8 cellular contexts compared by ENCODE assay signal in genomic region chr7:141785711-141786552, GRCh38. TPM values are rescaled to one million over a fixed set of nuclear protein-coding genes. Genes with fewer than 3 reads are reported as not detected.
DNase-seq lines count a peak whose midpoint lies in the region; ATAC-seq and TF ChIP-seq lines count a peak whose summit lies in the region.

No MANE protein-coding gene starts in this region.

- no peaks in the 10 kb centered on the region for H3K9me3 ChIP-seq in RWPE2 (ENCODE audit: severe bottlenecking)

- H3K27ac Mint-ChIP-seq in activated T-cell treated with anti-CD3 and anti-CD28 coated beads, Interleukin-2, amount 50 U/mL, for 72 hours = no peak overlapping the region

- no peaks in the 10 kb centered on the region for H3K9me3 Mint-ChIP-seq in activated T-cell treated with anti-CD3 and anti-CD28 coated beads, Interleukin-2, amount 50 U/mL, for 72 hours

- DNase-seq in activated T-cell treated with anti-CD3 and anti-CD28 coated beads, Interleukin-2, amount 50 U/mL, for 72 hours = peak; percentile 10 to 14
- DNase-seq in activated T-cell treated with anti-CD3 and anti-CD28 coated beads, Interleukin-2, amount 50 U/mL, for 48 hours = no peak
- DNase-seq in M059J (ENCODE audit: low read depth) = peak; percentile 64
- DNase-seq in RWPE2 (ENCODE audit: low spot score) = no peak
- DNase-seq in dermis blood vessel endothelial cell = peak; percentile 83
- DNase-seq in medulla oblongata (ENCODE audit: extremely low spot score) = peak; percentile 80
- no peak for DNase-seq in OCI-M2 (lab: John Stamatoyannopoulos, UW; ENCODE audit: unreplicated experiment)

- H3K27me3 Mint-ChIP-seq in activated T-cell treated with anti-CD3 and anti-CD28 coated beads, Interleukin-2, amount 50 U/mL, for 72 hours (ENCODE audit: low read depth) = no peaks in the 10 kb centered on the region

- H3K4me1 ChIP-seq in RWPE2 (ENCODE audit: insufficient read depth, poor library complexity, severe bottlenecking) = no peaks in the 10 kb centered on the region

- no peak for ATAC-seq in activated T-cell treated with anti-CD3 and anti-CD28 coated beads, Interleukin-2, amount 50 U/mL, for 72 hours (replicated peaks in 1 of 2)
- ATAC-seq in GM21786 (IDR thresholded peaks at IDR 0.05; ENCODE audit: unreplicated experiment) (peak; percentile 74), RWPE2 (ENCODE audit: low read depth) (peak; percentile 67; the same call in 1 of the 3 replicates)

- no peaks in the 10 kb centered on the region; the same call in 1 of the 2 replicates for H3K36me3 ChIP-seq in RWPE2 (ENCODE audit: low read depth)

- TF ChIP-seq CTCF in RWPE2 (IDR thresholded peaks at IDR 0.05; ENCODE audit: poor library complexity, severe bottlenecking) = peak; percentile 92

- H3K27ac ChIP-seq in RWPE2 (ENCODE audit: poor library complexity, severe bottlenecking) = no peak overlapping the region

- H3K4me3 ChIP-seq in RWPE2 (ENCODE audit: severe bottlenecking) = no peak overlapping the region

- no peaks in the 10 kb centered on the region for H3K4me1 Mint-ChIP-seq in activated T-cell treated with anti-CD3 and anti-CD28 coated beads, Interleukin-2, amount 50 U/mL, for 72 hours (ENCODE audit: low read depth)

- no peak overlapping the region for H3K4me3 Mint-ChIP-seq in activated T-cell treated with anti-CD3 and anti-CD28 coated beads, Interleukin-2, amount 50 U/mL, for 72 hours

- H3K36me3 Mint-ChIP-seq in activated T-cell treated with anti-CD3 and anti-CD28 coated beads, Interleukin-2, amount 50 U/mL, for 72 hours (ENCODE audit: insufficient read depth in 2 of 2) = no peaks in the 10 kb centered on the region

- no peaks in the 10 kb centered on the region for H3K27me3 ChIP-seq in RWPE2 (ENCODE audit: insufficient read depth, poor library complexity, severe bottlenecking)

RNA-seq across cellular contexts. Expression of gene TAS2R5, which starts 4.1 kb away (rescaled TPM):
- 1 to 10 TPM; 1.3 to 2.3 TPM for total RNA-seq in activated T-cell treated with anti-CD3 and anti-CD28 coated beads, Interleukin-2, amount 50 U/mL, for 72 hours
- total RNA-seq in M059J (2014; rRNA removed; shearing (Covaris generic)) = 0.30 TPM in 1 of 2 replicates, not detected in the other
- total RNA-seq in dermis blood vessel endothelial cell = 0.47 and 0.68 TPM in 2 replicates

RNA-seq across cellular contexts. Expression of gene TAS2R4, which starts 9.5 kb away (rescaled TPM):
- 1 to 10 TPM; 1.1 to 1.4 TPM for total RNA-seq in activated T-cell treated with anti-CD3 and anti-CD28 coated beads, Interleukin-2, amount 50 U/mL, for 72 hours
- total RNA-seq in M059J (2014; rRNA removed; shearing (Covaris generic)) = 0.20 TPM in 1 of 2 replicates, not detected in the other
- 0.42 and 0.68 TPM in 2 replicates for total RNA-seq in dermis blood vessel endothelial cell

RNA-seq across cellular contexts. Expression of gene TAS2R3, which starts 22.0 kb away (rescaled TPM):
- 1 to 10 TPM; 1.8 TPM for total RNA-seq in activated T-cell treated with anti-CD3 and anti-CD28 coated beads, Interleukin-2, amount 50 U/mL, for 72 hours
- not detected in 2 replicates for total RNA-seq in M059J (2014; rRNA removed; shearing (Covaris generic))
- 0.74 and 2.0 TPM in 2 replicates for total RNA-seq in dermis blood vessel endothelial cell

RNA-seq across cellular contexts. Expression of gene SSBP1, which starts 47.8 kb away (rescaled TPM):
- total RNA-seq in activated T-cell treated with anti-CD3 and anti-CD28 coated beads, Interleukin-2, amount 50 U/mL, for 72 hours = 100 to 1,000 TPM; 126 to 131 TPM
- 320 and 374 TPM in 2 replicates for total RNA-seq in M059J (2014; rRNA removed; shearing (Covaris generic))
- 152 and 197 TPM in 2 replicates for total RNA-seq in dermis blood vessel endothelial cell

RNA-seq across cellular contexts. Expression of gene PRSS37, which starts 55.4 kb away (rescaled TPM):
- not detected for total RNA-seq in activated T-cell treated with anti-CD3 and anti-CD28 coated beads, Interleukin-2, amount 50 U/mL, for 72 hours
- not detected in 2 replicates for total RNA-seq in M059J (2014; rRNA removed; shearing (Covaris generic))
- not detected in 2 replicates for total RNA-seq in dermis blood vessel endothelial cell

Comparison
In these comparisons a context has a peak if more than half of its experiments do, and no peak if none do; other contexts are left out.
1. DNase-seq: peak in activated T-cell treated with anti-CD3 and anti-CD28 coated beads, Interleukin-2, amount 50 U/mL, for 72 hours (2 of 2), M059J (single experiment), dermis blood vessel endothelial cell (single experiment) and medulla oblongata (single experiment); none in activated T-cell treated with anti-CD3 and anti-CD28 coated beads, Interleukin-2, amount 50 U/mL, for 48 hours (0 of 2), RWPE2 (single experiment) and OCI-M2 (single experiment).
2. ATAC-seq: peak in GM21786 (single experiment) and RWPE2 (single experiment); none in activated T-cell treated with anti-CD3 and anti-CD28 coated beads, Interleukin-2, amount 50 U/mL, for 72 hours (0 of 2).